ENCODE assay signal across 13 cellular contexts in genomic region chr1:208215393-208215792, GRCh38. TPM values are rescaled to one million over a fixed set of nuclear protein-coding genes. Genes with fewer than 3 reads are reported as not detected.
A peak's percentile ranks its signal among the peaks of the same experiment; 100 is the strongest.
DNase-seq lines count a peak whose midpoint lies in the region; ATAC-seq, FAIRE-seq and TF ChIP-seq lines count a peak whose summit lies in the region.
"Had no signal": no experiment of that assay in that cellular context is flagged by ENCODE, and none has a peak within 500 bp of the region (broad histone marks: within the 10 kb centered on the region; RNA-seq: fewer than 3 reads in every experiment).

No MANE protein-coding gene starts in this region.

- H4K20me1 ChIP-seq in IMR-90 (ENCODE audit: insufficient read depth, low read length) (no peaks in the 10 kb centered on the region), K562 (replicated peaks; ENCODE audit: control insufficient read depth, insufficient read depth, low read length) (no peaks in the 10 kb centered on the region), hepatocyte (ENCODE audit: insufficient read depth, poor library complexity, severe bottlenecking) (no peaks in the 10 kb centered on the region)

- H4K91ac ChIP-seq in IMR-90 (ENCODE audit: insufficient read depth, low read depth, low read length) (peak overlapping the region; percentile 69; the same call in 1 of the 2 replicates), mesenchymal stem cell (ENCODE audit: low read length) (peak overlapping the region; percentile 72)

- 0 out of 4 replicates have a peak overlapping the region, but pooled peaks of 1 of the 2 experiments have one; percentile 59 for H4K8ac ChIP-seq in IMR-90 (ENCODE audit: low read depth in 2 of 2, low read length in 2 of 2)
- no peak overlapping the region for H4K8ac ChIP-seq in mesenchymal stem cell (ENCODE audit: low read length)

- no peaks in the 10 kb centered on the region for H3K9me3 ChIP-seq in IMR-90 (ENCODE audit: control insufficient read depth, insufficient read depth, low read length)
- no peaks in the 10 kb centered on the region for H3K9me3 ChIP-seq in K562 (replicated peaks; ENCODE audit: control insufficient read depth, insufficient read depth, low read depth, low read length)
- H3K9me3 ChIP-seq in mesenchymal stem cell (ENCODE audit: control insufficient read depth, low read length) = no peaks in the 10 kb centered on the region
- H3K9me3 ChIP-seq in hepatocyte (ENCODE audit: low read depth) = no peaks in the 10 kb centered on the region
- H3K9me3 ChIP-seq: A549, BE2C had no signal

- H2BK15ac ChIP-seq in IMR-90 (ENCODE audit: low read depth, low read length) (peak overlapping the region; percentile 19; the same call in 2 of the 3 replicates), mesenchymal stem cell (ENCODE audit: low read depth, poor library complexity, severe bottlenecking) (no peak overlapping the region)

- TF ChIP-seq CTCF in IMR-90 (conservative IDR thresholded peaks at IDR 0.05; ENCODE audit: low read depth, low read length) (no peak), K562 (IDR thresholded peaks at IDR 0.05 in 2 of 3, conservative IDR thresholded peaks at IDR 0.05 in 1 of 3; ENCODE audit: insufficient read depth in 2 of 3, low read depth in 1 of 3, low read length in 3 of 3) (no peak), hepatocyte (IDR thresholded peaks at IDR 0.05; ENCODE audit: poor library complexity) (no peak)

- peak overlapping the region; percentile 88 for H2BK20ac ChIP-seq in IMR-90 (ENCODE audit: low read depth, low read length)

- H3K4me1 ChIP-seq in IMR-90 (ENCODE audit: control insufficient read depth, insufficient read depth, low read length) (peaks cover 26% of the 10 kb centered on the region), K562 (replicated peaks in 1 of 2; ENCODE audit: control insufficient read depth in 2 of 2, insufficient read depth in 2 of 2, low read length in 2 of 2) (peaks cover 29 to 38% of the 10 kb centered on the region in 2 experiments), mesenchymal stem cell (ENCODE audit: control insufficient read depth, insufficient read depth, low read depth, low read length) (peaks cover 21% of the 10 kb centered on the region), hepatocyte (ENCODE audit: insufficient read depth) (no peaks in the 10 kb centered on the region)
- H3K4me1 ChIP-seq: BE2C had no signal

- CTCF ChIA-PET in IMR-90 (lab: Yijun Ruan, JAX) (interaction anchor here (1.5 kb wide), 1 partner anchor 193 kb away, joined by 7 read pairs; no protein-coding TSS in a partner anchor), K562 (lab: Yijun Ruan, JAX; ENCODE audit: low intra/inter-chr PET ratio) (no interaction called here)

- H3K9ac ChIP-seq in IMR-90 (ENCODE audit: low read depth, low read length) (no peak overlapping the region), K562 (ENCODE audit: insufficient read depth in 1 of 2, low read depth in 2 of 2, low read length in 2 of 2) (no peak overlapping the region), mesenchymal stem cell (ENCODE audit: low read length) (no peak overlapping the region)

- no peaks in the 10 kb centered on the region for H3K9me2 ChIP-seq in hepatocyte (replicated peaks; ENCODE audit: insufficient read depth)

- dilution Hi-C loops in IMR-90 (cut with HindIII; ENCODE audit: low sequenced_read_pairs, unreplicated experiment) = no loop called here

- no peak for TF ChIP-seq RAD21 in IMR-90 (IDR thresholded peaks at IDR 0.05; ENCODE audit: low read length)
- no peak for TF ChIP-seq RAD21 in K562 (CRISPR knock-in tag; conservative IDR thresholded peaks at IDR 0.05 in 1 of 2, IDR thresholded peaks at IDR 0.05 in 1 of 2)

- intact Hi-C loops in IMR-90 (cut with micrococcal nuclease) (no loop called here), K562 (cut with micrococcal nuclease) (no loop called here)

- no peaks in the 10 kb centered on the region for H3K27me3 ChIP-seq in IMR-90 (ENCODE audit: control insufficient read depth, insufficient read depth, low read length)
- H3K27me3 ChIP-seq in K562 (ENCODE audit: control insufficient read depth in 2 of 2, insufficient read depth in 2 of 2, low read length in 2 of 2) = no peaks in the 10 kb centered on the region; a peak in 1 of 5 replicates
- H3K27me3 ChIP-seq in mesenchymal stem cell (ENCODE audit: control insufficient read depth in 1 of 2, insufficient read depth in 1 of 2, low read length in 2 of 2) = no peaks in the 10 kb centered on the region
- H3K27me3 ChIP-seq in hepatocyte = no peaks in the 10 kb centered on the region
- H3K27me3 ChIP-seq: BE2C had no signal

- H3K4me3 ChIP-seq in IMR-90 (ENCODE audit: insufficient read depth, low read depth, low read length) (no peak overlapping the region), K562 (no peak overlapping the region), mesenchymal stem cell (ENCODE audit: insufficient read depth in 1 of 2, low read depth in 1 of 2, low read length in 2 of 2) (no peak overlapping the region), hepatocyte (no peak overlapping the region)
- H3K4me3 ChIP-seq: A549, GM12878 had no signal

- FAIRE-seq in K562 (lab: Jason Lieb, UNC) = no peak
- FAIRE-seq: A549, GM12878, GM18507 had no signal

- no peak overlapping the region for H4K5ac ChIP-seq in IMR-90 (ENCODE audit: low read depth, low read length)

- H3K56ac ChIP-seq in IMR-90 (ENCODE audit: extremely low read depth, insufficient read depth, low read length) = no peak overlapping the region

- H3K14ac ChIP-seq in IMR-90 (replicated peaks; ENCODE audit: low read depth, low read length) (peak overlapping the region; percentile 83), mesenchymal stem cell (ENCODE audit: low read length in 2 of 2) (no peak overlapping the region)

- H3K79me2 ChIP-seq in K562 (ENCODE audit: control insufficient read depth, insufficient read depth, low read length) (no peaks in the 10 kb centered on the region), hepatocyte (no peaks in the 10 kb centered on the region)

- H3K79me1 ChIP-seq in IMR-90 (ENCODE audit: low read depth in 1 of 2, low read length in 2 of 2) = peaks cover 0 to 47% of the 10 kb centered on the region in 2 experiments; a peak in 2 of 4 replicates
- no peaks in the 10 kb centered on the region for H3K79me1 ChIP-seq in mesenchymal stem cell (replicated peaks; ENCODE audit: low read length, poor library complexity, severe bottlenecking)

- peak overlapping the region in 1 of 2 experiments; percentile 87 for H2BK12ac ChIP-seq in mesenchymal stem cell (ENCODE audit: low read length in 2 of 2)

- H3K36me3 ChIP-seq in IMR-90 (ENCODE audit: control insufficient read depth, insufficient read depth, low read length) = no peaks in the 10 kb centered on the region
- H3K36me3 ChIP-seq in K562 (ENCODE audit: control insufficient read depth, insufficient read depth, low read length) = no peaks in the 10 kb centered on the region
- H3K36me3 ChIP-seq in mesenchymal stem cell (ENCODE audit: control insufficient read depth in 1 of 2, insufficient read depth in 2 of 2, low read depth in 1 of 2, low read length in 2 of 2) = peaks cover 0 to 12% of the 10 kb centered on the region in 2 experiments
- H3K36me3 ChIP-seq in hepatocyte (replicated peaks; ENCODE audit: insufficient read depth, low read depth) = no peaks in the 10 kb centered on the region

- no peak overlapping the region for H2AK9ac ChIP-seq in IMR-90 (replicated peaks; ENCODE audit: low read depth, low read length, poor library complexity)

- peak overlapping the region; percentile 8; the same call in 1 of the 2 replicates for H3K23ac ChIP-seq in IMR-90 (ENCODE audit: low read depth, low read length)
- no peak overlapping the region for H3K23ac ChIP-seq in mesenchymal stem cell (ENCODE audit: low read length in 2 of 2)

- no peak for TF ChIP-seq EP300 in K562 (IDR thresholded peaks at IDR 0.05; ENCODE audit: low read length)

- H3K4me2 ChIP-seq in IMR-90 (ENCODE audit: low read depth, low read length) = no peak overlapping the region
- H3K4me2 ChIP-seq in K562 (ENCODE audit: insufficient read depth, low read length) = no peak overlapping the region
- H3K4me2 ChIP-seq in mesenchymal stem cell (ENCODE audit: low read length, poor library complexity, severe bottlenecking) = no peak overlapping the region
- no peak overlapping the region for H3K4me2 ChIP-seq in hepatocyte
- H3K4me2 ChIP-seq: A549 had no signal

- peaks cover 34% of the 10 kb centered on the region for H3K9me1 ChIP-seq in IMR-90 (ENCODE audit: insufficient read depth, low read length)
- H3K9me1 ChIP-seq in K562 (ENCODE audit: control insufficient read depth, insufficient read depth, low read length) = no peaks in the 10 kb centered on the region

- in situ Hi-C loops in IMR-90 (cut with MboI; ENCODE audit: low sequenced_read_pairs) (no loop called here), K562 (cut with MboI) (no loop called here)

- no peak for ATAC-seq in IMR-90 (ENCODE audit: low read depth)
- ATAC-seq in K562 = no peak
- no peak for ATAC-seq in HG02798 (IDR thresholded peaks at IDR 0.05; ENCODE audit: poor library complexity, unreplicated experiment)
- ATAC-seq in HG03439 (IDR thresholded peaks at IDR 0.05; ENCODE audit: unreplicated experiment) = no peak
- ATAC-seq: A549, GM12878 had no signal

- H2AK5ac ChIP-seq in IMR-90 (ENCODE audit: low read depth, low read length) (peak overlapping the region; percentile 61; the same call in 1 of the 2 replicates), mesenchymal stem cell (ENCODE audit: low read length, severe bottlenecking) (peak overlapping the region; percentile 63)

- BruUV-seq in IMR-90 (replicated peaks; lab: Mats Ljungman, UMichigan) (no TSS peak), K562 (replicated peaks; lab: Mats Ljungman, UMichigan) (no TSS peak)

- H2BK120ac ChIP-seq in IMR-90 (ENCODE audit: low read depth, low read length) (peak overlapping the region; percentile 79), mesenchymal stem cell (ENCODE audit: low read depth, low read length) (no peak overlapping the region)

- H3K4ac ChIP-seq in IMR-90 (ENCODE audit: low read depth, low read length) = peak overlapping the region; percentile 87
- no peak overlapping the region for H3K4ac ChIP-seq in mesenchymal stem cell (ENCODE audit: low read depth in 1 of 2, low read length in 2 of 2)

- H2AFZ ChIP-seq in IMR-90 (replicated peaks; ENCODE audit: low read length, poor library complexity) (no peak overlapping the region), K562 (ENCODE audit: low read depth, low read length) (no peak overlapping the region), mesenchymal stem cell (ENCODE audit: low read depth, low read length) (no peak overlapping the region), hepatocyte (no peak overlapping the region)

- POLR2A ChIA-PET in IMR-90 (lab: Charles Lee; ENCODE audit: unreplicated experiment) (no interaction called here), K562 (lab: Yijun Ruan, JAX) (interaction anchor here (0.7 to 1.3 kb wide), 4 partner anchors 9 to 28 kb away, joined by 3 to 6 read pairs (median 4); no protein-coding TSS in a partner anchor)

- H3K27ac ChIP-seq in IMR-90 (ENCODE audit: insufficient read depth, low read length) = no peak overlapping the region
- no peak overlapping the region for H3K27ac ChIP-seq in K562 (ENCODE audit: extremely low read depth, low read depth, low read length)
- no peak overlapping the region for H3K27ac ChIP-seq in mesenchymal stem cell (ENCODE audit: low read length, poor library complexity, severe bottlenecking)
- no peak overlapping the region for H3K27ac ChIP-seq in hepatocyte
- H3K27ac ChIP-seq: A549, C4-2B had no signal

- H2BK5ac ChIP-seq in IMR-90 (ENCODE audit: low read depth, low read length, poor library complexity, severe bottlenecking) (peak overlapping the region; percentile 36), mesenchymal stem cell (ENCODE audit: low read depth, low read length, poor library complexity, severe bottlenecking) (no peak overlapping the region)

- DNase-seq in IMR-90 = no peak
- DNase-seq in K562 (ENCODE audit: extremely low read depth in 1 of 4, low spot score in 3 of 4) = no peak
- no peak for DNase-seq in mesenchymal stem cell
- no peak for DNase-seq in hepatocyte (ENCODE audit: low spot score)
- DNase-seq: BE2C; CD4-positive, alpha-beta memory T cell; DMS79 had no signal

- TF ChIP-seq POLR2A in IMR-90 (IDR thresholded peaks at IDR 0.05; ENCODE audit: low read depth, low read length) = no peak
- TF ChIP-seq POLR2A in K562 (conservative IDR thresholded peaks at IDR 0.05) = no peak

- H3K18ac ChIP-seq in IMR-90 (ENCODE audit: low read depth, low read length) (peak overlapping the region; percentile 1; the same call in 1 of the 2 replicates), mesenchymal stem cell (ENCODE audit: low read depth in 1 of 2, low read length in 2 of 2) (peak overlapping the region in 1 of 2 experiments; percentile 82)

RNA-seq across cellular contexts. Expression of gene PLXNA2, which starts 28.8 kb away (rescaled TPM):
- total RNA-seq in IMR-90 (2012; rRNA removed) = 0.56 and 0.72 TPM in 2 replicates
- 1.1 and 1.2 TPM in 2 replicates for polyA plus RNA-seq in IMR-90 (2012; rRNA removed)
- polyA plus RNA-seq in IMR-90 (2012; cell fraction: cytosol; rRNA removed) = 0.45 and 0.59 TPM in 2 replicates
- polyA plus RNA-seq in IMR-90 (2012; cell fraction: nucleus; rRNA removed; ENCODE audit: low replicate concordance) = 3.2 and 3.3 TPM in 2 replicates
- total RNA-seq in K562 (2011; cell fraction: chromatin; rRNA removed; ENCODE audit: low replicate concordance) = 0.70 and 3.5 TPM in 2 replicates
- total RNA-seq in K562 (2011; cell fraction: nucleolus; rRNA removed) = 0.79 and 2.0 TPM in 2 replicates
- total RNA-seq in K562 (2011; cell fraction: nucleoplasm; rRNA removed) = 0.81 and 0.99 TPM in 2 replicates
- total RNA-seq in K562 (2014; rRNA removed) = 0.29 and 0.32 TPM in 2 replicates
- total RNA-seq in K562 (2014; rRNA removed; fragmentation: Illumina TruSeq; extraction: Trizol) = 0.06 and 0.18 TPM in 2 replicates
- total RNA-seq in K562 (2015; rRNA removed; fragmentation: Illumina TruSeq; extraction: Trizol) = 0.36 and 0.41 TPM in 2 replicates
- 1.1 and 1.3 TPM in 2 replicates for total RNA-seq in K562 (2021)
- polyA plus RNA-seq in K562 (2011; rRNA removed) = 0.41 and 0.75 TPM in 2 replicates
- polyA plus RNA-seq in K562 (2011; cell fraction: cytosol; rRNA removed) = 0.32 and 1.4 TPM in 2 replicates
- polyA plus RNA-seq in K562 (2011; cell fraction: nucleus; rRNA removed) = 1.7 and 6.9 TPM in 2 replicates
- polyA plus RNA-seq in K562 (2012) = 0.42 and 0.48 TPM in 2 replicates
- polyA plus RNA-seq in K562 (2014; fragmentation: Illumina TruSeq; extraction: Trizol) = 0.24 and 0.39 TPM in 2 replicates
- polyA plus RNA-seq in K562 (2014; fragmentation: Nextera tagmentation; extraction: Ambion mirVana) = under 1 TPM; 0.01 to 0.06 TPM
- polyA plus RNA-seq in K562 (2014; rRNA removed) = 0.16 and 0.77 TPM in 2 replicates
- 1.1 and 2.7 TPM in 2 replicates for polyA minus RNA-seq in K562 (2011; rRNA and poly(A)+ RNA removed)
- polyA minus RNA-seq in K562 (2011; cell fraction: cytosol; rRNA and poly(A)+ RNA removed) = 2.0 and 2.6 TPM in 2 replicates
- 3.1 and 8.1 TPM in 2 replicates for polyA minus RNA-seq in K562 (2011; cell fraction: nucleus; rRNA and poly(A)+ RNA removed)
- polyA plus RNA-seq in mesenchymal stem cell (2013, experiment 1 of 2) = 4.6 TPM
- 4.6 TPM for polyA plus RNA-seq in mesenchymal stem cell (2013, experiment 2 of 2)
- 8.3 and 9.8 TPM in 2 replicates for total RNA-seq in hepatocyte
- 13.1 and 16.4 TPM in 2 replicates for polyA plus RNA-seq in hepatocyte
